Comparison of ENCODE assay signal across 23 cellular contexts in genomic region chr19:35862528-35862927, GRCh38. TPM values are rescaled to one million over a fixed set of nuclear protein-coding genes. Genes with fewer than 3 reads are reported as not detected.
DNase-seq lines count a peak whose midpoint lies in the region; ATAC-seq and TF ChIP-seq lines count a peak whose summit lies in the region.
"Had no signal": no experiment of that assay in that cellular context is flagged by ENCODE, and none has a peak within 500 bp of the region (broad histone marks: within the 10 kb centered on the region; RNA-seq: fewer than 3 reads in every experiment).

No MANE protein-coding gene starts in this region.

- H3K9me3 ChIP-seq in endodermal cell (ENCODE audit: control insufficient read depth, low read length): no peaks in the 10 kb centered on the region
- H3K9me3 ChIP-seq in gastrocnemius medialis: no peaks in the 10 kb centered on the region
- H3K9me3 ChIP-seq: BE2C, Caco-2, SJCRH30 had no signal

- TF ChIP-seq CTCF in endodermal cell (conservative IDR thresholded peaks at IDR 0.05) (no peak), neural crest cell (conservative IDR thresholded peaks at IDR 0.05) (no peak), gastrocnemius medialis (IDR thresholded peaks at IDR 0.05 in 4 of 5, conservative IDR thresholded peaks at IDR 0.05 in 1 of 5) (no peak)

- peaks cover 8% of the 10 kb centered on the region for H3K4me1 Mint-ChIP-seq in endodermal cell
- H3K4me1 Mint-ChIP-seq in neural crest cell: peaks cover 33% of the 10 kb centered on the region
- peaks cover 3% of the 10 kb centered on the region for H3K4me1 Mint-ChIP-seq in activated naive CD4-positive, alpha-beta T cell treated with anti-CD3 and anti-CD28 coated beads, Interleukin-2, amount 10 ng/mL, durations not matched to agents 7 days and 5 days

- in situ Hi-C loops in gastrocnemius medialis (cut with MboI; ENCODE audit: low sequenced_read_pairs in 4 of 4): no loop called here

- no peak overlapping the region for H3K4me3 ChIP-seq in H7 (ENCODE audit: insufficient read depth, low read depth, low read length)
- no peak overlapping the region for H3K4me3 ChIP-seq in endodermal cell (ENCODE audit: low read length)
- H3K4me3 ChIP-seq in gastrocnemius medialis: no peak overlapping the region
- H3K4me3 ChIP-seq: SJCRH30 had no signal

- H3K27ac Mint-ChIP-seq in endodermal cell (no peak overlapping the region), neural crest cell (ENCODE audit: unreplicated experiment) (no peak overlapping the region)
- H3K27ac Mint-ChIP-seq in activated naive CD4-positive, alpha-beta T cell treated with anti-CD3 and anti-CD28 coated beads, Interleukin-2, amount 10 ng/mL, durations not matched to agents 7 days and 5 days: no peak overlapping the region
- H3K27ac Mint-ChIP-seq: CD4-positive, CD25-positive, alpha-beta regulatory T cell; IgD-negative memory B cell had no signal

- H3K4me3 Mint-ChIP-seq in endodermal cell: no peak overlapping the region
- H3K4me3 Mint-ChIP-seq in neural crest cell: peak overlapping the region; percentile 66
- H3K4me3 Mint-ChIP-seq in activated naive CD4-positive, alpha-beta T cell treated with anti-CD3 and anti-CD28 coated beads, Interleukin-2, amount 10 ng/mL, durations not matched to agents 7 days and 5 days: no peak overlapping the region
- H3K4me3 Mint-ChIP-seq: IgD-negative memory B cell had no signal

- H3K4me1 ChIP-seq in endodermal cell (ENCODE audit: control insufficient read depth, insufficient read depth, low read length): no peaks in the 10 kb centered on the region
- no peaks in the 10 kb centered on the region for H3K4me1 ChIP-seq in gastrocnemius medialis
- H3K4me1 ChIP-seq: BE2C, SJCRH30 had no signal

- WGBS in endodermal cell (ENCODE audit: insufficient coverage in 1 of 2, insufficient read length in 1 of 2), 2 experiments: 85 to 94% methylated on average over 5 to 14 of the region's 14 CpGs

- no peaks in the 10 kb centered on the region for H3K36me3 Mint-ChIP-seq in endodermal cell (ENCODE audit: low read depth)
- H3K36me3 Mint-ChIP-seq in neural crest cell (ENCODE audit: low read depth): no peaks in the 10 kb centered on the region
- H3K36me3 Mint-ChIP-seq in activated naive CD4-positive, alpha-beta T cell treated with anti-CD3 and anti-CD28 coated beads, Interleukin-2, amount 10 ng/mL, durations not matched to agents 7 days and 5 days: no peaks in the 10 kb centered on the region

- CTCF ChIA-PET in activated naive CD4-positive, alpha-beta T cell treated with anti-CD3 and anti-CD28 coated beads, Interleukin-2, amount 10 ng/mL, durations not matched to agents 7 days and 5 days (lab: Charles Lee): no interaction called here

- H3K36me3 ChIP-seq in H7 (replicated peaks; ENCODE audit: control insufficient read depth, insufficient read depth, low read length): no peaks in the 10 kb centered on the region
- H3K36me3 ChIP-seq in endodermal cell (ENCODE audit: control insufficient read depth, insufficient read depth, low read length): no peaks in the 10 kb centered on the region
- no peaks in the 10 kb centered on the region for H3K36me3 ChIP-seq in gastrocnemius medialis
- H3K36me3 ChIP-seq: BE2C, SJCRH30 had no signal

- DNase-seq in DMS53 (lab: John Stamatoyannopoulos, UW) (peak; percentile 38), DMS53 treated with DMSO at 0.1 percent for 48 hours (lab: John Stamatoyannopoulos, UW; ENCODE audit: unreplicated experiment) (no peak), H7 (peak; percentile 59), endodermal cell (peak; percentile 58), neural crest cell (ENCODE audit: low read depth, low spot score) (no peak), RPMI8226 (no peak), gastrocnemius medialis (no peak)
- no peak for DNase-seq in activated naive CD4-positive, alpha-beta T cell treated with anti-CD3 and anti-CD28 coated beads, Interleukin-2, amount 10 ng/mL, durations not matched to agents 7 days and 5 days
- DNase-seq: BE2C; Caco-2; CD4-positive, CD25-positive, alpha-beta regulatory T cell; MM.1S; NCI-H1092; NCI-H1436 treated with DMSO at 0.1 percent for 48 hours; NCI-H2081; NCI-H2171 treated with DMSO at 0.1 percent for 48 hours; NCI-H446; NCI-H69; PC-3; SJCRH30 had no signal

- H3K9ac ChIP-seq in endodermal cell (ENCODE audit: extremely low read depth, low read length, poor library complexity, severe bottlenecking): no peak overlapping the region

- H3K27me3 ChIP-seq in H7 (ENCODE audit: control insufficient read depth, insufficient read depth, low read length) (peaks cover 74% of the 10 kb centered on the region), endodermal cell (ENCODE audit: control insufficient read depth, insufficient read depth, low read length, poor library complexity, severe bottlenecking) (peaks cover 93% of the 10 kb centered on the region), gastrocnemius medialis (peaks cover 31 to 75% (median 47%) of the 10 kb centered on the region in 3 donors)
- H3K27me3 ChIP-seq: BE2C had no signal

- H3K27ac ChIP-seq in endodermal cell (ENCODE audit: low read depth, low read length) (no peak overlapping the region), gastrocnemius medialis (no peak overlapping the region)
- H3K27ac ChIP-seq: SJCRH30 had no signal

- TF ChIP-seq POLR2A in gastrocnemius medialis (IDR thresholded peaks at IDR 0.05): no peak

- H3K27me3 Mint-ChIP-seq in endodermal cell (ENCODE audit: insufficient read depth) (peaks cover 85% of the 10 kb centered on the region), neural crest cell (ENCODE audit: low read depth) (peaks cover 37% of the 10 kb centered on the region)
- H3K27me3 Mint-ChIP-seq in activated naive CD4-positive, alpha-beta T cell treated with anti-CD3 and anti-CD28 coated beads, Interleukin-2, amount 10 ng/mL, durations not matched to agents 7 days and 5 days: peaks cover 94% of the 10 kb centered on the region

- intact Hi-C loops in gastrocnemius medialis (cut with DNase I; ENCODE audit: low total_unique reads): no loop called here

- H3K9me3 Mint-ChIP-seq in endodermal cell (no peaks in the 10 kb centered on the region), neural crest cell (no peaks in the 10 kb centered on the region)
- no peaks in the 10 kb centered on the region for H3K9me3 Mint-ChIP-seq in activated naive CD4-positive, alpha-beta T cell treated with anti-CD3 and anti-CD28 coated beads, Interleukin-2, amount 10 ng/mL, durations not matched to agents 7 days and 5 days

- ATAC-seq in gastrocnemius medialis: no peak
- ATAC-seq: PC-3 had no signal

RNA-seq across cellular contexts. Expression of gene KIRREL2, which starts 5.8 kb away (rescaled TPM):
- total RNA-seq in H7 (2014; rRNA removed; shearing (Covaris generic)): 0.55 and 0.92 TPM in 2 replicates
- total RNA-seq in endodermal cell: 1 to 10 TPM; 1.4 to 2.3 TPM
- polyA plus RNA-seq in endodermal cell (2013, experiment 1 of 2): 26.4 TPM
- 19.8 TPM for polyA plus RNA-seq in endodermal cell (2013, experiment 2 of 2)
- total RNA-seq in neural crest cell: 4.5 and 5.2 TPM in 2 replicates
- not detected for total RNA-seq in gastrocnemius medialis
- total RNA-seq: CD4-positive, CD25-positive, alpha-beta regulatory T cell; LHCN-M2; PC-3; SJCRH30 had no signal
- polyA plus RNA-seq: CD4-positive, CD25-positive, alpha-beta regulatory T cell; IgD-negative memory B cell had no signal

RNA-seq across cellular contexts. Expression of gene APLP1, which starts 5.8 kb away (rescaled TPM):
- total RNA-seq in H7 (2014; rRNA removed; shearing (Covaris generic)): 18.3 and 19.3 TPM in 2 replicates
- 10 to 100 TPM in 1 of 2 donors, 1 to 10 TPM in 1; 4.1 to 10.6 TPM for total RNA-seq in endodermal cell
- polyA plus RNA-seq in endodermal cell (2013, experiment 1 of 2): 395 TPM
- 360 TPM for polyA plus RNA-seq in endodermal cell (2013, experiment 2 of 2)
- total RNA-seq in neural crest cell: 140 and 143 TPM in 2 replicates
- total RNA-seq in gastrocnemius medialis: under 1 TPM in 2 of 4 donors, not detected in 2; 0.27 to 0.33 TPM
- total RNA-seq: CD4-positive, CD25-positive, alpha-beta regulatory T cell had no signal
- polyA plus RNA-seq: CD4-positive, CD25-positive, alpha-beta regulatory T cell; IgD-negative memory B cell had no signal

RNA-seq across cellular contexts. Expression of gene NPHS1, which starts 10.2 kb away (rescaled TPM):
- total RNA-seq in H7 (2014; rRNA removed; shearing (Covaris generic)): not detected in 2 replicates
- total RNA-seq in endodermal cell (under 1 TPM; 0.24 to 0.80 TPM), neural crest cell (not detected in 2 replicates), gastrocnemius medialis (not detected)
- 0.96 TPM for polyA plus RNA-seq in endodermal cell (2013, experiment 1 of 2)
- 0.79 TPM for polyA plus RNA-seq in endodermal cell (2013, experiment 2 of 2)
- total RNA-seq: A172; Caco-2; CD4-positive, CD25-positive, alpha-beta regulatory T cell; LHCN-M2; PC-3; SJCRH30 had no signal
- polyA plus RNA-seq: CD4-positive, CD25-positive, alpha-beta regulatory T cell; IgD-negative memory B cell had no signal

RNA-seq across cellular contexts. Expression of gene NFKBID, which starts 37.8 kb away (rescaled TPM):
- total RNA-seq in H7 (2014; rRNA removed; shearing (Covaris generic)): 6.8 and 7.5 TPM in 2 replicates
- total RNA-seq in endodermal cell (10 to 100 TPM; 20.8 to 24.4 TPM), neural crest cell (6.4 and 8.0 TPM in 2 replicates), gastrocnemius medialis (1 to 10 TPM in 3 of 4 donors, not detected in 1; 1.2 to 2.7 (median 2.3) TPM)
- polyA plus RNA-seq in endodermal cell (2013, experiment 1 of 2): 7.1 TPM
- polyA plus RNA-seq in endodermal cell (2013, experiment 2 of 2): 5.4 TPM

RNA-seq across cellular contexts. Expression of gene HCST, which starts 39.8 kb away (rescaled TPM):
- total RNA-seq in H7 (2014; rRNA removed; shearing (Covaris generic)): 2.4 and 2.8 TPM in 2 replicates
- total RNA-seq in endodermal cell: 1 to 10 TPM; 1.3 to 1.5 TPM
- not detected for polyA plus RNA-seq in endodermal cell (2013, experiment 1 of 2)
- not detected for polyA plus RNA-seq in endodermal cell (2013, experiment 2 of 2)
- total RNA-seq in neural crest cell: not detected in 2 replicates
- 1 to 10 TPM in 2 of 4 donors, not detected in 2; 1.2 to 1.5 TPM for total RNA-seq in gastrocnemius medialis
- total RNA-seq: A172, Caco-2, LHCN-M2, PC-3, SJCRH30 had no signal

Comparison
In these comparisons a context has a peak if more than half of its experiments do, and no peak if none do; other contexts are left out.
1. DNase-seq: peak in DMS53 (single experiment), H7 (single experiment) and endodermal cell (single experiment); none in DMS53 treated with DMSO at 0.1 percent for 48 hours (single experiment), neural crest cell (single experiment), RPMI8226 (single experiment), gastrocnemius medialis (0 of 2) and activated naive CD4-positive, alpha-beta T cell treated with anti-CD3 and anti-CD28 coated beads, Interleukin-2, amount 10 ng/mL, durations not matched to agents 7 days and 5 days (single experiment).